ENCODE assay signal across 27 cellular contexts in genomic region chr3:44128057-44128775, GRCh38.
DNase-seq lines count a peak whose midpoint lies in the region; ATAC-seq and TF ChIP-seq lines count a peak whose summit lies in the region.
"Had no signal": no experiment of that assay in that cellular context is flagged by ENCODE, and none has a peak within 500 bp of the region (broad histone marks: within the 10 kb centered on the region; RNA-seq: fewer than 3 reads in every experiment).

No MANE protein-coding gene starts in this region.

- H3K9me3 Mint-ChIP-seq in activated CD8-positive, alpha-beta T cell treated with anti-CD3 and anti-CD28 coated beads, Interleukin-2, amount 10 ng/mL, durations not matched to agents 7 days and 5 days (ENCODE audit: insufficient read depth), result no peaks in the 10 kb centered on the region
- H3K9me3 Mint-ChIP-seq in activated CD8-positive, alpha-beta T cell treated with anti-CD3 and anti-CD28 coated beads for 36 hours, result no peaks in the 10 kb centered on the region
- H3K9me3 Mint-ChIP-seq: activated B cell treated with CpG ODN at 0.5 μM for 24 hours; activated CD4-positive, alpha-beta memory T cell treated with anti-CD3 and anti-CD28 coated beads for 36 hours; stimulated activated naive B cell treated with anti-CD40 and anti-IgM and Interleukin-4, amounts not matched to agents 10 μg/mL and 1 μg/mL and 100 μg/mL, for 72 hours had no signal

- H3K36me3 ChIP-seq in thyroid gland (no peaks in the 10 kb centered on the region), upper lobe of right lung (no peaks in the 10 kb centered on the region)
- H3K36me3 ChIP-seq: tibial nerve had no signal

- peak; percentile 44 for ATAC-seq in activated CD8-positive, alpha-beta T cell treated with anti-CD3 and anti-CD28 coated beads, Interleukin-2, amount 10 ng/mL, durations not matched to agents 7 days and 5 days
- no peak for ATAC-seq in activated CD8-positive, alpha-beta T cell treated with anti-CD3 and anti-CD28 coated beads for 36 hours
- no peak for ATAC-seq in upper lobe of right lung
- ATAC-seq: HepG2; left lobe of liver; psoas muscle; stimulated activated naive B cell treated with anti-CD40 and anti-IgM and Interleukin-4, amounts not matched to agents 10 μg/mL and 1 μg/mL and 100 μg/mL, for 72 hours had no signal

- TF ChIP-seq CTCF in activated CD8-positive, alpha-beta T cell treated with anti-CD3 and anti-CD28 coated beads for 36 hours (IDR thresholded peaks at IDR 0.05), result no peak
- TF ChIP-seq CTCF in thyroid gland (IDR thresholded peaks at IDR 0.05) (no peak), upper lobe of right lung (IDR thresholded peaks at IDR 0.05) (no peak)

- H3K27me3 ChIP-seq in thyroid gland (no peaks in the 10 kb centered on the region), upper lobe of right lung (no peaks in the 10 kb centered on the region)
- H3K27me3 ChIP-seq: tibial nerve had no signal

- H3K27me3 Mint-ChIP-seq in activated CD8-positive, alpha-beta T cell treated with anti-CD3 and anti-CD28 coated beads, Interleukin-2, amount 10 ng/mL, durations not matched to agents 7 days and 5 days (ENCODE audit: low read depth), result peaks cover 29% of the 10 kb centered on the region
- peaks cover 2% of the 10 kb centered on the region for H3K27me3 Mint-ChIP-seq in activated CD8-positive, alpha-beta T cell treated with anti-CD3 and anti-CD28 coated beads for 36 hours
- H3K27me3 Mint-ChIP-seq: activated CD4-positive, alpha-beta memory T cell treated with anti-CD3 and anti-CD28 coated beads for 36 hours; stimulated activated naive B cell treated with anti-CD40 and anti-IgM and Interleukin-4, amounts not matched to agents 10 μg/mL and 1 μg/mL and 100 μg/mL, for 72 hours had no signal

- H3K4me1 ChIP-seq in thyroid gland (peaks cover 8 to 33% of the 10 kb centered on the region in 2 donors), upper lobe of right lung (no peaks in the 10 kb centered on the region)
- H3K4me1 ChIP-seq: psoas muscle, tibial nerve had no signal

- POLR2A ChIA-PET in activated CD8-positive, alpha-beta T cell treated with anti-CD3 and anti-CD28 coated beads, Interleukin-2, amount 10 ng/mL, durations not matched to agents 7 days and 5 days (lab: Charles Lee), result no interaction called here
- POLR2A ChIA-PET in activated CD8-positive, alpha-beta T cell treated with anti-CD3 and anti-CD28 coated beads for 36 hours (lab: Charles Lee), result no interaction called here

- WGBS in thyroid gland, 2 donors, result 58 to 65% methylated on average over 4 to 7 of the region's 7 CpGs

- no peak for DNase-seq in activated CD8-positive, alpha-beta T cell treated with anti-CD3 and anti-CD28 coated beads, Interleukin-2, amount 10 ng/mL, durations not matched to agents 7 days and 5 days
- DNase-seq in activated CD8-positive, alpha-beta T cell treated with anti-CD3 and anti-CD28 coated beads for 36 hours, result no peak
- DNase-seq in inferior parietal cortex (ENCODE audit: extremely low spot score) (peak; percentile 66), thyroid gland (no peak), upper lobe of right lung (no peak), GM03348 (ENCODE audit: low spot score) (no peak)
- DNase-seq in stimulated activated naive CD4-positive, alpha-beta T cell treated with Interleukin-2 at 50 U/mL for 16 hours (lab: John Stamatoyannopoulos, UW), result no peak
- DNase-seq: activated B cell treated with CpG ODN at 0.5 μM for 24 hours; activated CD4-positive, alpha-beta memory T cell treated with anti-CD3 and anti-CD28 coated beads for 36 hours; AML-193; amniotic stem cell; cortex of kidney; DMS79 treated with DMSO at 0.1 percent for 48 hours; midbrain; NCI-H1417; NCI-H2171 treated with DMSO at 0.1 percent for 48 hours; NCI-H526 treated with DMSO at 0.1 percent for 48 hours; psoas muscle; stimulated activated CD4-positive, alpha-beta T cell treated with anti-CD3 and anti-CD28 coated beads, Interleukin-2, amount 100 ng/mL, for 24 hours; stimulated activated naive B cell treated with anti-CD40 and anti-IgM and Interleukin-4, amounts not matched to agents 10 μg/mL and 1 μg/mL and 100 μg/mL, for 72 hours had no signal

- peak overlapping the region; percentile 56 for H3K27ac Mint-ChIP-seq in activated CD8-positive, alpha-beta T cell treated with anti-CD3 and anti-CD28 coated beads, Interleukin-2, amount 10 ng/mL, durations not matched to agents 7 days and 5 days
- no peak overlapping the region for H3K27ac Mint-ChIP-seq in activated CD8-positive, alpha-beta T cell treated with anti-CD3 and anti-CD28 coated beads for 36 hours
- H3K27ac Mint-ChIP-seq: activated B cell treated with CpG ODN at 0.5 μM for 24 hours; activated CD4-positive, alpha-beta memory T cell treated with anti-CD3 and anti-CD28 coated beads for 36 hours; stimulated activated naive B cell treated with anti-CD40 and anti-IgM and Interleukin-4, amounts not matched to agents 10 μg/mL and 1 μg/mL and 100 μg/mL, for 72 hours had no signal

- H3K4me3 Mint-ChIP-seq in activated CD8-positive, alpha-beta T cell treated with anti-CD3 and anti-CD28 coated beads, Interleukin-2, amount 10 ng/mL, durations not matched to agents 7 days and 5 days, result no peak overlapping the region
- H3K4me3 Mint-ChIP-seq in activated CD8-positive, alpha-beta T cell treated with anti-CD3 and anti-CD28 coated beads for 36 hours, result no peak overlapping the region
- H3K4me3 Mint-ChIP-seq: activated B cell treated with CpG ODN at 0.5 μM for 24 hours; activated CD4-positive, alpha-beta memory T cell treated with anti-CD3 and anti-CD28 coated beads for 36 hours; neural crest cell; stimulated activated naive B cell treated with anti-CD40 and anti-IgM and Interleukin-4, amounts not matched to agents 10 μg/mL and 1 μg/mL and 100 μg/mL, for 72 hours had no signal

- H3K4me3 ChIP-seq in thyroid gland (replicated peaks in 1 of 3) (no peak overlapping the region), upper lobe of right lung (no peak overlapping the region)
- H3K4me3 ChIP-seq: psoas muscle, skin epidermis, tibial nerve had no signal

- H3K9me3 ChIP-seq in thyroid gland, result no peaks in the 10 kb centered on the region
- no peaks in the 10 kb centered on the region for H3K9me3 ChIP-seq in upper lobe of right lung
- H3K9me3 ChIP-seq: psoas muscle, tibial nerve had no signal

- intact Hi-C loops in activated CD8-positive, alpha-beta T cell treated with anti-CD3 and anti-CD28 coated beads for 36 hours (cut with micrococcal nuclease), result no loop called here
- intact Hi-C loops in thyroid gland (cut with DNase I), result no loop called here
- intact Hi-C loops in upper lobe of right lung (cut with DNase I), result no loop called here

- H3K36me3 Mint-ChIP-seq in activated CD8-positive, alpha-beta T cell treated with anti-CD3 and anti-CD28 coated beads, Interleukin-2, amount 10 ng/mL, durations not matched to agents 7 days and 5 days (ENCODE audit: low read depth), result no peaks in the 10 kb centered on the region
- H3K36me3 Mint-ChIP-seq in activated CD8-positive, alpha-beta T cell treated with anti-CD3 and anti-CD28 coated beads for 36 hours (ENCODE audit: low read depth), result no peaks in the 10 kb centered on the region
- H3K36me3 Mint-ChIP-seq: activated CD4-positive, alpha-beta memory T cell treated with anti-CD3 and anti-CD28 coated beads for 36 hours; stimulated activated naive B cell treated with anti-CD40 and anti-IgM and Interleukin-4, amounts not matched to agents 10 μg/mL and 1 μg/mL and 100 μg/mL, for 72 hours had no signal

- H3K27ac ChIP-seq in angular gyrus (ENCODE audit: low read depth, low read length) (peak overlapping the region; percentile 89), thyroid gland (peak overlapping the region in 2 of 3 donors; percentile 32 to 46), upper lobe of right lung (no peak overlapping the region)
- H3K27ac ChIP-seq: HL-60, psoas muscle, tibial nerve had no signal

- peaks cover 41% of the 10 kb centered on the region for H3K4me1 Mint-ChIP-seq in activated CD8-positive, alpha-beta T cell treated with anti-CD3 and anti-CD28 coated beads, Interleukin-2, amount 10 ng/mL, durations not matched to agents 7 days and 5 days (ENCODE audit: low read depth)
- H3K4me1 Mint-ChIP-seq in activated CD8-positive, alpha-beta T cell treated with anti-CD3 and anti-CD28 coated beads for 36 hours (ENCODE audit: low read depth), result peaks cover 15% of the 10 kb centered on the region

- TF ChIP-seq POLR2A in thyroid gland (IDR thresholded peaks at IDR 0.05), result no peak

- CTCF ChIA-PET in activated CD8-positive, alpha-beta T cell treated with anti-CD3 and anti-CD28 coated beads, Interleukin-2, amount 10 ng/mL, durations not matched to agents 7 days and 5 days (lab: Charles Lee), result interaction anchor here (0.9 kb wide), 1 partner anchor 14 kb away, joined by 3 read pairs; no protein-coding TSS in a partner anchor
- CTCF ChIA-PET in activated CD8-positive, alpha-beta T cell treated with anti-CD3 and anti-CD28 coated beads for 36 hours (lab: Charles Lee), result interaction anchor here (1.7 kb wide), 1 partner anchor 273 kb away, joined by 4 read pairs; no protein-coding TSS in a partner anchor
